8 cellular contexts compared by ENCODE assay signal in genomic region chr3:160003520-160004128, GRCh38. TPM values are rescaled to one million over a fixed set of nuclear protein-coding genes. Genes with fewer than 3 reads are reported as not detected.
DNase-seq lines count a peak whose midpoint lies in the region; ATAC-seq and TF ChIP-seq lines count a peak whose summit lies in the region.

No MANE protein-coding gene starts in this region.

- H4K20me1 ChIP-seq in neural progenitor cell (ENCODE audit: low read depth) = no peaks in the 10 kb centered on the region

- H2AFZ ChIP-seq in neural progenitor cell (replicated peaks) = no peak overlapping the region

- no peaks in the 10 kb centered on the region for H3K4me1 ChIP-seq in CD4-positive, CD25-positive, alpha-beta regulatory T cell (ENCODE audit: control insufficient read depth, insufficient read depth, low read length, poor library complexity, severe bottlenecking)
- peaks cover 0 to 27% (median 0%) of the 10 kb centered on the region in 3 donors for H3K4me1 ChIP-seq in esophagus squamous epithelium
- H3K4me1 ChIP-seq in neural progenitor cell = peaks cover 25% of the 10 kb centered on the region

- no peaks in the 10 kb centered on the region for H3K27me3 Mint-ChIP-seq in CD4-positive, CD25-positive, alpha-beta regulatory T cell
- H3K27me3 Mint-ChIP-seq in neural progenitor cell (ENCODE audit: insufficient read depth, low read depth) = peaks cover 2% of the 10 kb centered on the region

- H3K4me1 Mint-ChIP-seq in CD4-positive, CD25-positive, alpha-beta regulatory T cell = peaks cover 0 to 11% (median 5%) of the 10 kb centered on the region in 4 donors
- peaks cover 30% of the 10 kb centered on the region for H3K4me1 Mint-ChIP-seq in neural progenitor cell

- no peak overlapping the region for H3K27ac Mint-ChIP-seq in CD4-positive, CD25-positive, alpha-beta regulatory T cell
- H3K27ac Mint-ChIP-seq in neural progenitor cell = no peak overlapping the region

- 10 to 16% methylated on average over 2 of the region's 2 CpGs for WGBS in esophagus squamous epithelium, 2 donors

- peaks cover 27% of the 10 kb centered on the region for H3F3A ChIP-seq in neural progenitor cell (ENCODE audit: low read depth)

- H3K36me3 Mint-ChIP-seq in CD4-positive, CD25-positive, alpha-beta regulatory T cell = no peaks in the 10 kb centered on the region
- H3K36me3 Mint-ChIP-seq in neural progenitor cell = no peaks in the 10 kb centered on the region

- TF ChIP-seq CTCF in WI38 (IDR thresholded peaks at IDR 0.05; ENCODE audit: low read depth, low read length) (peak; percentile 50), esophagus squamous epithelium (IDR thresholded peaks at IDR 0.05) (peak; percentile 26 to 44 (median 36)), neural progenitor cell (IDR thresholded peaks at IDR 0.05) (peak; percentile 74)

- TF ChIP-seq POLR2A in esophagus squamous epithelium (IDR thresholded peaks at IDR 0.05) = no peak

- H3K4me3 Mint-ChIP-seq in CD4-positive, CD25-positive, alpha-beta regulatory T cell = no peak overlapping the region
- H3K4me3 Mint-ChIP-seq in neural progenitor cell = no peak overlapping the region

- H3K9me3 ChIP-seq in CD4-positive, CD25-positive, alpha-beta regulatory T cell (ENCODE audit: control insufficient read depth in 2 of 2, low read length in 2 of 2) = no peaks in the 10 kb centered on the region
- H3K9me3 ChIP-seq in esophagus squamous epithelium (no peaks in the 10 kb centered on the region), neural progenitor cell (ENCODE audit: low read depth) (no peaks in the 10 kb centered on the region)

- H3K27me3 ChIP-seq in CD4-positive, CD25-positive, alpha-beta regulatory T cell (ENCODE audit: control insufficient read depth, insufficient read depth, low read length) = no peaks in the 10 kb centered on the region
- H3K27me3 ChIP-seq in esophagus squamous epithelium (no peaks in the 10 kb centered on the region), neural progenitor cell (no peaks in the 10 kb centered on the region)

- no peaks in the 10 kb centered on the region for H3K36me3 ChIP-seq in CD4-positive, CD25-positive, alpha-beta regulatory T cell (ENCODE audit: control insufficient read depth, insufficient read depth, low read length)
- H3K36me3 ChIP-seq in esophagus squamous epithelium (no peaks in the 10 kb centered on the region), neural progenitor cell (no peaks in the 10 kb centered on the region)

- no peak overlapping the region for H3K27ac ChIP-seq in CD4-positive, CD25-positive, alpha-beta regulatory T cell (ENCODE audit: insufficient read depth, low read length, poor library complexity, severe bottlenecking)
- H3K27ac ChIP-seq in esophagus squamous epithelium (no peak overlapping the region), neural progenitor cell (no peak overlapping the region)

- H3K4me2 ChIP-seq in neural progenitor cell = no peak overlapping the region

- H3K9me3 Mint-ChIP-seq in CD4-positive, CD25-positive, alpha-beta regulatory T cell = no peaks in the 10 kb centered on the region
- no peaks in the 10 kb centered on the region for H3K9me3 Mint-ChIP-seq in neural progenitor cell

- intact Hi-C loops in esophagus squamous epithelium (cut with DNase I) = loop anchor here (5.0 to 10.0 kb wide), 2 partner anchors 119 to 171 kb away; no protein-coding TSS in a partner anchor

- DNase-seq in CD4-positive, CD25-positive, alpha-beta regulatory T cell = peak in 1 of 3 donors; percentile 62
- DNase-seq in NCI-H1105 treated with DMSO at 0.1 percent for 48 hours (lab: John Stamatoyannopoulos, UW) (peak; percentile 29), esophagus squamous epithelium (lab: John Stamatoyannopoulos, UW) (no peak), neural progenitor cell (ENCODE audit: low spot score) (peak; percentile 68)
- no peak for DNase-seq in central memory CD4-positive, alpha-beta T cell

- peak; percentile 55 to 76 for ATAC-seq in CD4-positive, CD25-positive, alpha-beta regulatory T cell (ENCODE audit: low read depth in 2 of 2)
- ATAC-seq in GM18858 (IDR thresholded peaks at IDR 0.05; ENCODE audit: unreplicated experiment) (peak; percentile 83), HG02884 (IDR thresholded peaks at IDR 0.05; ENCODE audit: unreplicated experiment) (peak; percentile 78)

- no peak overlapping the region for H3K9ac ChIP-seq in neural progenitor cell

- H3K79me2 ChIP-seq in neural progenitor cell (ENCODE audit: low read depth) = no peaks in the 10 kb centered on the region

- H3K4me3 ChIP-seq in CD4-positive, CD25-positive, alpha-beta regulatory T cell (ENCODE audit: low read depth, low read length) = no peak overlapping the region
- H3K4me3 ChIP-seq in WI38 (ENCODE audit: low read depth, low read length) (no peak overlapping the region), esophagus squamous epithelium (no peak overlapping the region), neural progenitor cell (no peak overlapping the region)

RNA-seq across cellular contexts. Expression of gene IL12A, which starts 15.0 kb away (rescaled TPM):
- total RNA-seq in CD4-positive, CD25-positive, alpha-beta regulatory T cell = 5.6 TPM
- 1 to 10 TPM in 3 of 4 donors, under 1 TPM in 1; 0.81 to 2.1 (median 1.5) TPM for polyA plus RNA-seq in CD4-positive, CD25-positive, alpha-beta regulatory T cell
- total RNA-seq in esophagus squamous epithelium = 10 to 100 TPM in 2 of 4 donors, 1 to 10 TPM in 1, under 1 TPM in 1; 0.44 to 27.0 (median 6.8) TPM
- total RNA-seq in neural progenitor cell (ENCODE audit: low replicate concordance) = 0.77 and 0.79 TPM in 2 replicates

Comparison
In these comparisons a context has a peak if more than half of its experiments do, and no peak if none do; other contexts are left out.
1. DNase-seq: peak in NCI-H1105 treated with DMSO at 0.1 percent for 48 hours (single experiment) and neural progenitor cell (single experiment); none in esophagus squamous epithelium (single experiment) and central memory CD4-positive, alpha-beta T cell (single experiment).
2. Peak in every context shown above with its lines, with median percentiles within 50 percentile points of each other: ATAC-seq and CTCF ChIP-seq.